Comparison of ENCODE assay signal across 19 cellular contexts in genomic region chr4:92521941-92522340, GRCh38.
DNase-seq lines count a peak whose midpoint lies in the region; ATAC-seq and TF ChIP-seq lines count a peak whose summit lies in the region.
"Had no signal": no experiment of that assay in that cellular context is flagged by ENCODE, and none has a peak within 500 bp of the region (broad histone marks: within the 10 kb centered on the region; RNA-seq: fewer than 3 reads in every experiment).

No MANE protein-coding gene starts in this region.

- DNase-seq in neural progenitor cell (ENCODE audit: low spot score) (no peak), DMS114 treated with DMSO at 0.1 percent for 48 hours (lab: John Stamatoyannopoulos, UW; ENCODE audit: unreplicated experiment) (no peak), NCI-H510A treated with DMSO at 0.1 percent for 48 hours (lab: John Stamatoyannopoulos, UW) (no peak)
- DNase-seq in activated T-cell treated with anti-CD3 and anti-CD28 coated beads, Interleukin-2, amount 50 U/mL, for 72 hours: no peak
- DNase-seq: ACHN; BE2C; C1 segment of cervical spinal cord; CD4-positive, CD25-positive, alpha-beta regulatory T cell; CD8-positive, alpha-beta memory T cell; COR-L47; DMS 273 treated with DMSO at 0.1 percent for 48 hours; GM23248; H7; IMR-90 had no signal

- H3K27me3 ChIP-seq in HUES48 (ENCODE audit: control insufficient read depth, insufficient read depth, low read length): no peaks in the 10 kb centered on the region
- H3K27me3 ChIP-seq in OCI-LY3 (ENCODE audit: low read depth, low read length): no peaks in the 10 kb centered on the region
- H3K27me3 ChIP-seq in iPS-18a (ENCODE audit: control insufficient read depth, insufficient read depth, low read length): no peaks in the 10 kb centered on the region
- H3K27me3 ChIP-seq in neural progenitor cell: no peaks in the 10 kb centered on the region
- H3K27me3 ChIP-seq: BE2C had no signal

- H3K27ac ChIP-seq in HUES48 (ENCODE audit: low read depth, low read length): peak overlapping the region; percentile 92
- H3K27ac ChIP-seq in OCI-LY3 (ENCODE audit: low read length): no peak overlapping the region
- H3K27ac ChIP-seq in iPS-18a (ENCODE audit: low read length): peak overlapping the region; percentile 15
- H3K27ac ChIP-seq in neural progenitor cell: no peak overlapping the region
- H3K27ac ChIP-seq: GM23248 had no signal

- H3K36me3 ChIP-seq in HUES48 (ENCODE audit: control insufficient read depth, insufficient read depth, low read length) (no peaks in the 10 kb centered on the region), OCI-LY3 (replicated peaks; ENCODE audit: low read depth, low read length) (no peaks in the 10 kb centered on the region), iPS-18a (ENCODE audit: control insufficient read depth, low read depth, low read length) (no peaks in the 10 kb centered on the region), neural progenitor cell (no peaks in the 10 kb centered on the region)
- H3K36me3 ChIP-seq: BE2C had no signal

- no peak overlapping the region for H3K4me3 ChIP-seq in HUES48 (ENCODE audit: low read depth, low read length)
- H3K4me3 ChIP-seq in OCI-LY3 (ENCODE audit: low read length): no peak overlapping the region
- H3K4me3 ChIP-seq in iPS-18a (ENCODE audit: low read length): no peak overlapping the region
- H3K4me3 ChIP-seq in neural progenitor cell: no peak overlapping the region
- H3K4me3 ChIP-seq: GM23248, K562 had no signal

- H3K4me1 ChIP-seq in HUES48 (ENCODE audit: control insufficient read depth, insufficient read depth, low read length) (peaks cover 85% of the 10 kb centered on the region), OCI-LY3 (ENCODE audit: low read length) (peaks cover 7% of the 10 kb centered on the region), iPS-18a (ENCODE audit: control insufficient read depth, low read depth, low read length) (peaks cover 44% of the 10 kb centered on the region), neural progenitor cell (peaks cover 18% of the 10 kb centered on the region)
- H3K4me1 ChIP-seq: BE2C had no signal

- H3K79me2 ChIP-seq in OCI-LY3 (ENCODE audit: low read length) (no peaks in the 10 kb centered on the region), neural progenitor cell (ENCODE audit: low read depth) (no peaks in the 10 kb centered on the region)

- H3K9me3 ChIP-seq in HUES48 (ENCODE audit: control insufficient read depth, insufficient read depth, low read length) (no peaks in the 10 kb centered on the region), OCI-LY3 (ENCODE audit: insufficient read depth, low read length) (no peaks in the 10 kb centered on the region), iPS-18a (ENCODE audit: control insufficient read depth, low read depth, low read length) (no peaks in the 10 kb centered on the region), neural progenitor cell (ENCODE audit: low read depth) (no peaks in the 10 kb centered on the region)
- H3K9me3 ChIP-seq: BE2C had no signal

- H3K4me2 ChIP-seq in OCI-LY3 (ENCODE audit: low read length) (0 out of 2 replicates have a peak overlapping the region, but pooled peaks have one; percentile 2), neural progenitor cell (no peak overlapping the region)

- H3K9me3 Mint-ChIP-seq in neural progenitor cell: no peaks in the 10 kb centered on the region
- peaks cover 3 to 5% of the 10 kb centered on the region in 2 donors for H3K9me3 Mint-ChIP-seq in activated T-cell treated with anti-CD3 and anti-CD28 coated beads, Interleukin-2, amount 50 U/mL, for 72 hours

- no peak for ATAC-seq in HG02642 (IDR thresholded peaks at IDR 0.05; ENCODE audit: poor library complexity, unreplicated experiment)
- ATAC-seq in activated T-cell treated with anti-CD3 and anti-CD28 coated beads, Interleukin-2, amount 50 U/mL, for 72 hours (replicated peaks in 1 of 2): no peak
- ATAC-seq: K562 had no signal

- H3K9ac ChIP-seq in HUES48 (ENCODE audit: low read depth, low read length): 0 out of 2 replicates have a peak overlapping the region, but pooled peaks have one; percentile 2
- no peak overlapping the region for H3K9ac ChIP-seq in OCI-LY3 (ENCODE audit: low read length)
- H3K9ac ChIP-seq in iPS-18a (ENCODE audit: low read length): no peak overlapping the region
- H3K9ac ChIP-seq in neural progenitor cell: no peak overlapping the region
- H3K9ac ChIP-seq: GM23248 had no signal

- TF ChIP-seq CTCF in OCI-LY3 (IDR thresholded peaks at IDR 0.05; ENCODE audit: low read depth, low read length): no peak
- TF ChIP-seq CTCF in neural progenitor cell (IDR thresholded peaks at IDR 0.05): no peak

- H3K27ac Mint-ChIP-seq in neural progenitor cell: no peak overlapping the region
- H3K27ac Mint-ChIP-seq in activated T-cell treated with anti-CD3 and anti-CD28 coated beads, Interleukin-2, amount 50 U/mL, for 72 hours: no peak overlapping the region
- H3K27ac Mint-ChIP-seq: CD4-positive, CD25-positive, alpha-beta regulatory T cell; CD8-positive, alpha-beta memory T cell had no signal

- H4K20me1 ChIP-seq in OCI-LY3 (ENCODE audit: insufficient read depth, low read length) (no peaks in the 10 kb centered on the region), neural progenitor cell (ENCODE audit: low read depth) (no peaks in the 10 kb centered on the region)

- H3K4me1 Mint-ChIP-seq in neural progenitor cell: peaks cover 5% of the 10 kb centered on the region
- H3K4me1 Mint-ChIP-seq in activated T-cell treated with anti-CD3 and anti-CD28 coated beads, Interleukin-2, amount 50 U/mL, for 72 hours (ENCODE audit: low read depth): no peaks in the 10 kb centered on the region
- H3K4me1 Mint-ChIP-seq: CD4-positive, CD25-positive, alpha-beta regulatory T cell; CD8-positive, alpha-beta memory T cell had no signal

- H3F3A ChIP-seq in neural progenitor cell (ENCODE audit: low read depth): peaks cover 6% of the 10 kb centered on the region

- no peaks in the 10 kb centered on the region for H3K36me3 Mint-ChIP-seq in neural progenitor cell
- H3K36me3 Mint-ChIP-seq in activated T-cell treated with anti-CD3 and anti-CD28 coated beads, Interleukin-2, amount 50 U/mL, for 72 hours (ENCODE audit: insufficient read depth in 2 of 2): peaks cover 0 to 1% of the 10 kb centered on the region in 2 donors
- H3K36me3 Mint-ChIP-seq: CD4-positive, CD25-positive, alpha-beta regulatory T cell; CD8-positive, alpha-beta memory T cell had no signal

- H2AFZ ChIP-seq in OCI-LY3 (ENCODE audit: low read depth, low read length) (no peak overlapping the region), neural progenitor cell (replicated peaks) (peak overlapping the region; percentile 51)
- H2AFZ ChIP-seq: GM23248 had no signal

- no peaks in the 10 kb centered on the region for H3K27me3 Mint-ChIP-seq in neural progenitor cell (ENCODE audit: insufficient read depth, low read depth)
- no peaks in the 10 kb centered on the region for H3K27me3 Mint-ChIP-seq in activated T-cell treated with anti-CD3 and anti-CD28 coated beads, Interleukin-2, amount 50 U/mL, for 72 hours (ENCODE audit: low read depth)
- H3K27me3 Mint-ChIP-seq: CD4-positive, CD25-positive, alpha-beta regulatory T cell; CD8-positive, alpha-beta memory T cell had no signal

- no peak overlapping the region for H3K4me3 Mint-ChIP-seq in neural progenitor cell
- no peak overlapping the region for H3K4me3 Mint-ChIP-seq in activated T-cell treated with anti-CD3 and anti-CD28 coated beads, Interleukin-2, amount 50 U/mL, for 72 hours
- H3K4me3 Mint-ChIP-seq: CD4-positive, CD25-positive, alpha-beta regulatory T cell; CD8-positive, alpha-beta memory T cell had no signal

Comparison
In these comparisons a context has a peak if more than half of its experiments do, and no peak if none do; other contexts are left out.
1. H3K27ac ChIP-seq: peak in HUES48 (single experiment) and iPS-18a (single experiment); none in OCI-LY3 (single experiment) and neural progenitor cell (single experiment).